1 cellular context compared by ENCODE assay signal in the genomic region with DNA sequence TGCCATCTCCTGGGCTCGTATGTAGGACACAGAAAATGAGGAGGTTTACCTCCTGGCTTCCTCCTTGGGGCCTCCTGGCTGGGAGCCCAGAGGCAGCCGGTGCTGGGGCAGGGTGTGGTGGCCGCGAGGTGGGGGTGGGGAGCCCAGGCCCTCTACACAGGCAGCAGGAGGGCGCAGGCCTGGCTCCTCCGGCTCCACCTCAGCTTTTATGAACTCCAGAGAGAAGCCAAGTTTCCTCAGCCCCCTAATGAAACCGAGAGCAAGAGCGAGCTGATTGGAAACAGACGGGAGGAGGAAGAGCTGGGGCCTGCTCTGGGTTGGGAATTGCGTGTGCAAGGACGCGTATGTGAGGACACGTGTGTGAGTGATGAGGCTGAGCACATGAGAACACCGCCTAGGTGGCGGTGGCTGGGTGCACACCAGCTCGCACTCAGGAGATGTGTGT.
TF ChIP-seq lines count a peak whose summit lies in the region.

No MANE protein-coding gene starts in this region.

TF ChIP-seq in HepG2, 621 proteins besides CTCF, POLR2A, EP300 and RAD21:
- peak; percentile 33 for TF ChIP-seq RBM22 (optimal IDR thresholded peaks at IDR 0.05; ENCODE audit: low read length)
- TF ChIP-seq ZNF30 (CRISPR knock-in tag; IDR thresholded peaks at IDR 0.05): no peak
